Comparison of ENCODE assay signal across 8 cellular contexts in the genomic region with DNA sequence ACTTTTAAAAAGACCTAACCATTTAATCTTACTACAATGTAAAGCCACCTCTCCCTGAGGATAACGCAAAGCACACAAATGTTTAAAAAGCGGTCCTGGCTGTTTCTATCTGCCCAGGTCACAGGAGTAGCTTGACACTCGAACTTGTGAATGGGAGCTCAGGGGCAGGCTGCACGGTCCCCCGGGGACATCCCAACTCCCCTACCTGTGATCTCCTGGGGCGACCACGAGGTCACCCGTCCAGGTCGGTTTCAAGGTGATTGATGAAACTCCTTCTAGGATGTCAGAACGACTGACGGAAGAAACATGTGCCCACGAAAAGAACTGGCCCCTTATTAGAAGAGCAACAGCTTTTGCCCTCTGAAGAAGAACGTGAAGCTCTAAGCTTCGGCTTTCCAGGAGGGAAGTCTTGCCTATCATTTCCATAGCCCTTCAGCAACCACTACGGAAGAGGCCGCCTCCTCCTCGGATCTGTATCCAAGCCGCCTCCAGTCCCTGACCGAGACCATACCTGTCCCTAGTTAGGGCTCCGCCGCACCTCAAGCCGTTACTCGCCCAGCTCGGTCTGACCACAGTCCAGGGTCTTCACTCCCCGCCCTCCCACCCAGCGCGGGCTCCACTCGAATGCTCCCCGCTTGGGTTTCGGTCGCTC. TPM values are rescaled to one million over a fixed set of nuclear protein-coding genes. Genes with fewer than 3 reads are reported as not detected.
A peak's percentile ranks its signal among the peaks of the same experiment; 100 is the strongest.
DNase-seq lines count a peak whose midpoint lies in the region; ATAC-seq and TF ChIP-seq lines count a peak whose summit lies in the region.

No MANE protein-coding gene starts in this region.

- H3K36me3 ChIP-seq in heart right ventricle (peaks cover 0 to 42% (median 17%) of the 10 kb centered on the region in 9 donors), sigmoid colon (peaks cover 0 to 39% (median 10%) of the 10 kb centered on the region in 4 donors)

- intact Hi-C loops in heart right ventricle (cut with DNase I): no loop called here
- intact Hi-C loops in sigmoid colon (cut with DNase I): loop anchor here (1.0 to 10.0 kb wide), 2 partner anchors 144 to 730 kb away; partner anchors contain the start of gene OSBPL3

- no peak for TF ChIP-seq EP300 in sigmoid colon (IDR thresholded peaks at IDR 0.05)

- no peaks in the 10 kb centered on the region for H3K27me3 ChIP-seq in heart right ventricle
- H3K27me3 ChIP-seq in sigmoid colon: no peaks in the 10 kb centered on the region

- DNase-seq in DMS 273 (lab: John Stamatoyannopoulos, UW; ENCODE audit: unreplicated experiment) (peak; percentile 65), DMS 273 treated with DMSO at 0.1 percent for 48 hours (lab: John Stamatoyannopoulos, UW) (no peak), LoVo (ENCODE audit: low spot score) (peak; percentile 28), heart right ventricle (no peak), sigmoid colon (peak; percentile 66), OCI-M2 (lab: John Stamatoyannopoulos, UW; ENCODE audit: unreplicated experiment) (no peak)
- DNase-seq in activated effector memory CD4-positive, alpha-beta T cell treated with Interleukin-2 at 50 U/mL for 16 hours: peak; percentile 8

- H3K9me3 ChIP-seq in heart right ventricle: no peaks in the 10 kb centered on the region
- no peaks in the 10 kb centered on the region for H3K9me3 ChIP-seq in sigmoid colon

- H3K4me3 ChIP-seq in heart right ventricle: peak overlapping the region; percentile 68 to 99 (median 82)
- H3K4me3 ChIP-seq in sigmoid colon: peak overlapping the region; percentile 75 to 98 (median 91)

- no peak for TF ChIP-seq CTCF in heart right ventricle (IDR thresholded peaks at IDR 0.05)
- TF ChIP-seq CTCF in sigmoid colon (IDR thresholded peaks at IDR 0.05): no peak

- H3K4me1 ChIP-seq in heart right ventricle (peaks cover 0 to 25% (median 18%) of the 10 kb centered on the region in 9 donors), sigmoid colon (peaks cover 0 to 21% (median 15%) of the 10 kb centered on the region in 4 donors)

- peak in 7 of 8 donors; percentile 5 to 61 (median 21) for ATAC-seq in heart right ventricle
- ATAC-seq in GM18870 (IDR thresholded peaks at IDR 0.05; ENCODE audit: unreplicated experiment): no peak

- WGBS in heart right ventricle, 2 donors: 1% methylated on average over 28 to 31 of the region's 31 CpGs
- WGBS in sigmoid colon, 2 donors: 1% methylated on average over 31 of the region's 31 CpGs

- TF ChIP-seq POLR2A in sigmoid colon (IDR thresholded peaks at IDR 0.05): no peak

- H3K27ac ChIP-seq in heart right ventricle (peak overlapping the region; percentile 88 to 99 (median 96)), sigmoid colon (peak overlapping the region; percentile 93 to 99 (median 98))

RNA-seq across cellular contexts. Expression of gene CYCS, which starts 0.4 kb away (rescaled TPM):
- total RNA-seq in heart right ventricle (100 to 1,000 TPM; 440 to 896 (median 676) TPM), sigmoid colon (10 to 100 TPM; 33.2 to 69.2 (median 48.7) TPM)
- polyA plus RNA-seq in heart right ventricle (100 to 1,000 TPM; 315 to 417 TPM), sigmoid colon (100 to 1,000 TPM; 159 to 461 (median 336) TPM)

Comparison
In these comparisons a context has a peak if more than half of its experiments do, and no peak if none do; other contexts are left out.
1. DNase-seq: peak in DMS 273 (single experiment), LoVo (single experiment), activated effector memory CD4-positive, alpha-beta T cell treated with Interleukin-2 at 50 U/mL for 16 hours (single experiment) and sigmoid colon (single experiment); none in DMS 273 treated with DMSO at 0.1 percent for 48 hours (single experiment), heart right ventricle (0 of 2) and OCI-M2 (single experiment).
2. RNA of gene CYCS, which starts 0.4 kb away (total RNA-seq): 440 to 896 TPM in heart right ventricle; 33.2 to 69.2 TPM in sigmoid colon; every median in the first group is over 4 times any median in the second.